In the genomic region with DNA sequence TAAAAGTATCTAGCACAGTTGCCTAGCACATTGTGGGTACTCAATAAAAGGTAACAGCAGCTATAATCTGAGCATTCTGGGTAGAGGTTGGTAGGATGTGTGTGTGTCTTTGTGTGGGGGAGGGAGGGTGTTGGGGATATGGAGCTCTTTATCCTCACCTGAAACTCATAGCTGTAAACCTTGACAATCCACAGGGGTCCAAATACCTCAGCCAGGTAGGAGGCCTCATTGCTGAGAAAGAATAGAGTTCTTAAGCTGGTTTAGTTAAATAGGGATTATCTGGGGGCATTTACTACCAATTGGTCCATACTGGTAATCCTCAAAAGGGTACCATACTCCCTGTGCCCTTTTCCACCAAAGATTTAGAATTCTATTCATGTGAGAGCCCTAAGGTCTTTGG, we compare ENCODE assay signal across 1 cellular context.
TF ChIP-seq lines count a peak whose summit lies in the region.

No MANE protein-coding gene starts in this region.

TF ChIP-seq in HepG2, 621 proteins besides CTCF, POLR2A, EP300 and RAD21:
- TF ChIP-seq, protein P1, sequence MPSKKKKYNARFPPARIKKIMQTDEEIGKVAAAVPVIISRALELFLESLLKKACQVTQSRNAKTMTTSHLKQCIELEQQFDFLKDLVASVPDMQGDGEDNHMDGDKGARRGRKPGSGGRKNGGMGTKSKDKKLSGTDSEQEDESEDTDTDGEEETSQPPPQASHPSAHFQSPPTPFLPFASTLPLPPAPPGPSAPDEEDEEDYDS (CRISPR knock-in tag; IDR thresholded peaks at IDR 0.05): no peak
- TF ChIP-seq, protein P2, sequence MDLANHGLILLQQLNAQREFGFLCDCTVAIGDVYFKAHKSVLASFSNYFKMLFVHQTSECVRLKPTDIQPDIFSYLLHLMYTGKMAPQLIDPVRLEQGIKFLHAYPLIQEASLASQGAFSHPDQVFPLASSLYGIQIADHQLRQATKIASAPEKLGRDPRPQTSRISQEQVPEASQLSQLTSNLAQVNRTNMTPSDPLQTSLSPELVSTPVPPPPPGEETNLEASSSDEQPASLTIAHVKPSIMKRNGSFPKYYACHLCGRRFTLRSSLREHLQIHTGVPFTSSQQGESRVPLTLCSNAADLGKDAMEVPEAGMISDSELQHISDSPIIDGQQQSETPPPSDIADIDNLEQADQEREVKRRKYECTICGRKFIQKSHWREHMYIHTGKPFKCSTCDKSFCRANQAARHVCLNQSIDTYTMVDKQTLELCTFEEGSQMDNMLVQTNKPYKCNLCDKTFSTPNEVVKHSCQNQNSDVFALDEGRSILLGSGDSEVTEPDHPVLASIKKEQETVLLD (CRISPR knock-in tag; IDR thresholded peaks at IDR 0.05; ENCODE audit: low read depth): no peak
- TF ChIP-seq ZNF83 (CRISPR knock-in tag; IDR thresholded peaks at IDR 0.05; ENCODE audit: borderline replicate concordance) (no peak), KLF6 (CRISPR knock-in tag; IDR thresholded peaks at IDR 0.05) (no peak), RBFOX2 (IDR thresholded peaks at IDR 0.05; ENCODE audit: low read depth, low read length) (peak; percentile 55), MXD4 (CRISPR knock-in tag; IDR thresholded peaks at IDR 0.05) (no peak)
